ENCODE assay signal across 1 cellular context in the genomic region with DNA sequence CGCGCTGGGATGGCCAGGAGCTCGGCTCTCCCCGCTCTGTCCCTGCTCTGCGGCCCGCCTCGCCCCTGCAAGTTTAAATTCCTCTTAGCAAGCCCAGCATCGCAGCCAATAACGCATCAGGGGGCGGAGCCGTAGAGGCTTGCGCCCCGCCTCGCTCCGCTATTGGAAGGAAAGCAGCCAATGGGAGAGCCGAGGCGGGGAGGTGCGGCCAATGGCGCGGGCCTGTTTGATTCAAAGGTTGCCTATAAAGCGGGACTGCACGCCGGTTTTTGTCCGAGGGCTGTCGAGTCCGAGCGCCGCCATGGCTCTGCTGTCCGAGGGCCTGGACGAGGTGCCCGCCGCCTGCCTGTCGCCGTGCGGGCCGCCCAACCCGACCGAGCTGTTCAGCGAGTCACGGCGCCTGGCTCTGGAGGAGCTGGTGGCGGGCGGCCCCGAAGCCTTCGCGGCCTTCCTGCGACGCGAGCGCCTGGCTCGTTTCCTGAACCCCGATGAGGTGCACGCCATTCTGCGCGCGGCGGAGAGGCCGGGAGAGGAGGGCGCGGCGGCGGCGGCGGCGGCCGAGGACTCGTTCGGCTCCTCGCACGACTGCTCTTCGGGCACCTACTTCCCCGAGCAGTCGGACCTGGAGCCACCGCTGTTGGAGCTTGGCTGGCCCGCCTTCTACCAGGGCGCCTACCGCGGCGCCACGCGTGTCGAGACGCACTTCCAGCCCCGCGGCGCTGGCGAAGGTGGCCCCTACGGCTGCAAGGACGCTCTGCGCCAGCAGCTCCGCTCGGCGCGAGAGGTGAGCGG.
TF ChIP-seq lines count a peak whose summit lies in the region.

A gene with protein sequence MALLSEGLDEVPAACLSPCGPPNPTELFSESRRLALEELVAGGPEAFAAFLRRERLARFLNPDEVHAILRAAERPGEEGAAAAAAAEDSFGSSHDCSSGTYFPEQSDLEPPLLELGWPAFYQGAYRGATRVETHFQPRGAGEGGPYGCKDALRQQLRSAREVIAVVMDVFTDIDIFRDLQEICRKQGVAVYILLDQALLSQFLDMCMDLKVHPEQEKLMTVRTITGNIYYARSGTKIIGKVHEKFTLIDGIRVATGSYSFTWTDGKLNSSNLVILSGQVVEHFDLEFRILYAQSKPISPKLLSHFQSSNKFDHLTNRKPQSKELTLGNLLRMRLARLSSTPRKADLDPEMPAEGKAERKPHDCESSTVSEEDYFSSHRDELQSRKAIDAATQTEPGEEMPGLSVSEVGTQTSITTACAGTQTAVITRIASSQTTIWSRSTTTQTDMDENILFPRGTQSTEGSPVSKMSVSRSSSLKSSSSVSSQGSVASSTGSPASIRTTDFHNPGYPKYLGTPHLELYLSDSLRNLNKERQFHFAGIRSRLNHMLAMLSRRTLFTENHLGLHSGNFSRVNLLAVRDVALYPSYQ (plus strand): TSS at position 276 of the 792 bp plus-strand sequence. CDS start 26 bp downstream, at position 302.

TF ChIP-seq in HEK293, 187 proteins besides CTCF, POLR2A, EP300 and RAD21 (continued from another document and continues in another):
- no peak for TF ChIP-seq ZBTB6 (tag by site-specific recombination; IDR thresholded peaks at IDR 0.05)
- TF ChIP-seq SETDB1 (IDR thresholded peaks at IDR 0.05; ENCODE audit: insufficient read length, low read length) = peak; percentile 63
- 0 out of 2 replicates have a peak, but pooled peaks have one; percentile 75 for TF ChIP-seq ZNF24 (tag by site-specific recombination; IDR thresholded peaks at IDR 0.05)
- TF ChIP-seq, protein P1, sequence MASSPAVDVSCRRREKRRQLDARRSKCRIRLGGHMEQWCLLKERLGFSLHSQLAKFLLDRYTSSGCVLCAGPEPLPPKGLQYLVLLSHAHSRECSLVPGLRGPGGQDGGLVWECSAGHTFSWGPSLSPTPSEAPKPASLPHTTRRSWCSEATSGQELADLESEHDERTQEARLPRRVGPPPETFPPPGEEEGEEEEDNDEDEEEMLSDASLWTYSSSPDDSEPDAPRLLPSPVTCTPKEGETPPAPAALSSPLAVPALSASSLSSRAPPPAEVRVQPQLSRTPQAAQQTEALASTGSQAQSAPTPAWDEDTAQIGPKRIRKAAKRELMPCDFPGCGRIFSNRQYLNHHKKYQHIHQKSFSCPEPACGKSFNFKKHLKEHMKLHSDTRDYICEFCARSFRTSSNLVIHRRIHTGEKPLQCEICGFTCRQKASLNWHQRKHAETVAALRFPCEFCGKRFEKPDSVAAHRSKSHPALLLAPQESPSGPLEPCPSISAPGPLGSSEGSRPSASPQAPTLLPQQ (tag by site-specific recombination; IDR thresholded peaks at IDR 0.05) = 0 out of 2 replicates have a peak, but pooled peaks have one; percentile 14
- peak; percentile 91 for TF ChIP-seq ZNF335 (tag by site-specific recombination; conservative IDR thresholded peaks at IDR 0.05)
- TF ChIP-seq KLF9 (tag by site-specific recombination; IDR thresholded peaks at IDR 0.05; ENCODE audit: low read depth) = peak; percentile 22; the same call in 1 of the 2 replicates
- TF ChIP-seq YY1 (tag by site-specific recombination; IDR thresholded peaks at IDR 0.05) = peak; percentile 84
- peak; percentile 37; the same call in 1 of the 2 replicates for TF ChIP-seq ZIC2 (tag by site-specific recombination; IDR thresholded peaks at IDR 0.05)
- no peak for TF ChIP-seq ZNF266 (tag by site-specific recombination; IDR thresholded peaks at IDR 0.05; ENCODE audit: low read depth)
- TF ChIP-seq ZNF704 (tag by site-specific recombination; IDR thresholded peaks at IDR 0.05) = no peak
- TF ChIP-seq ZXDB (tag by site-specific recombination; IDR thresholded peaks at IDR 0.05) = peak; percentile 91
- no peak for TF ChIP-seq ZNF549 (tag by site-specific recombination; IDR thresholded peaks at IDR 0.05)
- peak; percentile 99 for TF ChIP-seq KLF10 (tag by site-specific recombination; IDR thresholded peaks at IDR 0.05)
- TF ChIP-seq ZBTB10 (tag by site-specific recombination; IDR thresholded peaks at IDR 0.05) = peak; percentile 57; the same call in 1 of the 2 replicates
- TF ChIP-seq ZFHX2 (tag by site-specific recombination; conservative IDR thresholded peaks at IDR 0.05) = no peak
- TF ChIP-seq ZNF629 (tag by site-specific recombination; IDR thresholded peaks at IDR 0.05) = peak; percentile 69
- TF ChIP-seq MYNN (tag by site-specific recombination; IDR thresholded peaks at IDR 0.05; ENCODE audit: borderline replicate concordance) = no peak
- peak; percentile 10; the same call in 1 of the 2 replicates for TF ChIP-seq ZNF133 (tag by site-specific recombination; IDR thresholded peaks at IDR 0.05)
- no peak for TF ChIP-seq ZNF645 (tag by site-specific recombination; IDR thresholded peaks at IDR 0.05)
- TF ChIP-seq PBX3 (CRISPR knock-in tag; IDR thresholded peaks at IDR 0.05) = peak; percentile 54; the same call in 1 of the 2 replicates
- peak; percentile 16; the same call in 1 of the 2 replicates for TF ChIP-seq ZNF76 (tag by site-specific recombination; IDR thresholded peaks at IDR 0.05; ENCODE audit: borderline replicate concordance, low read depth)
- TF ChIP-seq GLI2 (tag by site-specific recombination; IDR thresholded peaks at IDR 0.05; ENCODE audit: borderline replicate concordance, low read depth) = no peak
- TF ChIP-seq ZFP69B (tag by site-specific recombination; IDR thresholded peaks at IDR 0.05) = peak; percentile 32; the same call in 1 of the 2 replicates
- TF ChIP-seq ZNF830 (tag by site-specific recombination; IDR thresholded peaks at IDR 0.05; ENCODE audit: low read depth) = no peak
- TF ChIP-seq ZSCAN30 (tag by site-specific recombination; IDR thresholded peaks at IDR 0.05) = peak; percentile 29
- 0 out of 2 replicates have a peak, but pooled peaks have one; percentile 21 for TF ChIP-seq ZNF398 (tag by site-specific recombination; IDR thresholded peaks at IDR 0.05)
- TF ChIP-seq ZBTB26 (tag by site-specific recombination; optimal IDR thresholded peaks at IDR 0.05) = peak; percentile 90
- TF ChIP-seq SP2 (tag by site-specific recombination; IDR thresholded peaks at IDR 0.05) = peak; percentile 91
- peak; percentile 62; the same call in 1 of the 2 replicates for TF ChIP-seq ZNF324 (tag by site-specific recombination; IDR thresholded peaks at IDR 0.05)
- TF ChIP-seq, protein P2, sequence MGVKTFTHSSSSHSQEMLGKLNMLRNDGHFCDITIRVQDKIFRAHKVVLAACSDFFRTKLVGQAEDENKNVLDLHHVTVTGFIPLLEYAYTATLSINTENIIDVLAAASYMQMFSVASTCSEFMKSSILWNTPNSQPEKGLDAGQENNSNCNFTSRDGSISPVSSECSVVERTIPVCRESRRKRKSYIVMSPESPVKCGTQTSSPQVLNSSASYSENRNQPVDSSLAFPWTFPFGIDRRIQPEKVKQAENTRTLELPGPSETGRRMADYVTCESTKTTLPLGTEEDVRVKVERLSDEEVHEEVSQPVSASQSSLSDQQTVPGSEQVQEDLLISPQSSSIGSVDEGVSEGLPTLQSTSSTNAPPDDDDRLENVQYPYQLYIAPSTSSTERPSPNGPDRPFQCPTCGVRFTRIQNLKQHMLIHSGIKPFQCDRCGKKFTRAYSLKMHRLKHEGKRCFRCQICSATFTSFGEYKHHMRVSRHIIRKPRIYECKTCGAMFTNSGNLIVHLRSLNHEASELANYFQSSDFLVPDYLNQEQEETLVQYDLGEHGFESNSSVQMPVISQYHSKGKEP (tag by site-specific recombination; IDR thresholded peaks at IDR 0.05) = 0 out of 2 replicates have a peak, but pooled peaks have one; percentile 37
- TF ChIP-seq, protein P3, sequence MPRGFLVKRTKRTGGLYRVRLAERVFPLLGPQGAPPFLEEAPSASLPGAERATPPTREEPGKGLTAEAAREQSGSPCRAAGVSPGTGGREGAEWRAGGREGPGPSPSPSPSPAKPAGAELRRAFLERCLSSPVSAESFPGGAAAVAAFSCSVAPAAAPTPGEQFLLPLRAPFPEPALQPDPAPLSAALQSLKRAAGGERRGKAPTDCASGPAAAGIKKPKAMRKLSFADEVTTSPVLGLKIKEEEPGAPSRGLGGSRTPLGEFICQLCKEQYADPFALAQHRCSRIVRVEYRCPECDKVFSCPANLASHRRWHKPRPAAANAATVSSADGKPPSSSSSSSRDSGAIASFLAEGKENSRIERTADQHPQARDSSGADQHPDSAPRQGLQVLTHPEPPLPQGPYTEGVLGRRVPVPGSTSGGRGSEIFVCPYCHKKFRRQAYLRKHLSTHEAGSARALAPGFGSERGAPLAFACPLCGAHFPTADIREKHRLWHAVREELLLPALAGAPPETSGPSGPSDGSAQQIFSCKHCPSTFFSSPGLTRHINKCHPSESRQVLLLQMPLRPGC (tag by site-specific recombination; IDR thresholded peaks at IDR 0.05) = peak; percentile 27; the same call in 1 of the 2 replicates
- peak; percentile 83 for TF ChIP-seq SP3 (tag by site-specific recombination; IDR thresholded peaks at IDR 0.05)
